In the genomic region with DNA sequence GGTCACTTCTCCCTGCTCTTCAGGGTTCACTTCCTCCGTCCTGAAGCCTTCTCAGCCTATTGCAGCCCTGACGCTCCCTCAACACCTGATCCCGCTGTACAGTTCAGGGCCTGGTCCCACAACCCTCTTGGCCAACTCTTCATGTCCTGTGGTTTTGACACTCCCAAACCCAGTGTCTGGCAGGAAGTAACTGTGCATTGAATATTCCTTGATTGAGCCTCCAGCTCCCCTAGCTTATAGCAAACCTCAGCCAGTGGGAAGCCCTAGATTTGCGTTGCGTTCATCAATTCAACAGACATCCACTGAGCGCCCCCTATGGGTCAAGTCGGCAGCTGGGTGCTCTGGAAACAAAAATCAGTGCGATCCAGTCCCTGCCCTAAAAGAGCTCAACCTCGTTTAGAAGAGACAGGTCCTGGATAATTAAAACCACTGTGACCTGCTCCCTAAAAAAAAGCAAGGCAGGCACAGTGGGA, we compare ENCODE assay signal across 8 cellular contexts. TPM values are rescaled to one million over a fixed set of nuclear protein-coding genes. Genes with fewer than 3 reads are reported as not detected.
DNase-seq lines count a peak whose midpoint lies in the region; ATAC-seq and TF ChIP-seq lines count a peak whose summit lies in the region.

No MANE protein-coding gene starts in this region.

- 31 to 38% (median 35%) methylated on average over 9 of the region's 9 CpGs for WGBS in adrenal gland, 4 donors
- 36 to 45% (median 41%) methylated on average over 9 of the region's 9 CpGs for whole genome bisulfite sequencing in psoas muscle, 3 donors

- H3K4me1 ChIP-seq in OCI-LY7 (ENCODE audit: insufficient read depth, low read length, poor library complexity, severe bottlenecking), result no peaks in the 10 kb centered on the region
- H3K4me1 ChIP-seq in adrenal gland (replicated peaks in 1 of 2), result no peaks in the 10 kb centered on the region
- peaks cover 5% of the 10 kb centered on the region for H3K4me1 ChIP-seq in left ventricle myocardium inferior
- peaks cover 4% of the 10 kb centered on the region for H3K4me1 ChIP-seq in psoas muscle

- DNase-seq in activated gamma-delta T cell treated with Interleukin-2 at 50 U/mL for 16 hours, result peak; percentile 26
- no peak for DNase-seq in activated gamma-delta T cell (lab: John Stamatoyannopoulos, UW)
- peak; percentile 49 for DNase-seq in OCI-LY7 (ENCODE audit: low spot score)
- DNase-seq in adrenal gland, result peak; percentile 61 to 86 (median 69)
- DNase-seq in left ventricle myocardium inferior, result peak; percentile 58
- peak; percentile 70 to 81 for DNase-seq in psoas muscle
- DNase-seq in NCI-H2081 treated with DMSO at 0.1 percent for 48 hours (lab: John Stamatoyannopoulos, UW), result no peak

- peak; percentile 63 to 83 (median 68) for ATAC-seq in psoas muscle
- no peak for ATAC-seq in HG03342 (IDR thresholded peaks at IDR 0.05; ENCODE audit: unreplicated experiment)

- TF ChIP-seq POLR2A in adrenal gland (IDR thresholded peaks at IDR 0.05), result no peak

- no peaks in the 10 kb centered on the region for H3K9me2 ChIP-seq in OCI-LY7 (ENCODE audit: insufficient read depth, low read length)

- H3K4me3 ChIP-seq in OCI-LY7 (ENCODE audit: low read depth, low read length, poor library complexity, severe bottlenecking) (no peak overlapping the region), adrenal gland (no peak overlapping the region), left ventricle myocardium inferior (no peak overlapping the region), psoas muscle (no peak overlapping the region)

- H3K9me3 ChIP-seq in OCI-LY7 (ENCODE audit: low read length) (no peaks in the 10 kb centered on the region), adrenal gland (replicated peaks in 1 of 3) (no peaks in the 10 kb centered on the region), left ventricle myocardium inferior (replicated peaks) (no peaks in the 10 kb centered on the region), psoas muscle (no peaks in the 10 kb centered on the region)

- H3K4me2 ChIP-seq in OCI-LY7 (ENCODE audit: low read length), result no peak overlapping the region

- POLR2A ChIA-PET in OCI-LY7 (lab: Charles Lee), result interaction anchor here (0.6 to 0.7 kb wide), 2 partner anchors 32 to 204 kb away, joined by 3 to 4 read pairs; no protein-coding TSS in a partner anchor

- H3K36me3 ChIP-seq in OCI-LY7 (ENCODE audit: insufficient read depth, low read length) (peaks cover 61% of the 10 kb centered on the region), adrenal gland (replicated peaks in 1 of 2) (peaks cover 0 to 41% of the 10 kb centered on the region in 2 donors), left ventricle myocardium inferior (peaks cover 56% of the 10 kb centered on the region), psoas muscle (ENCODE audit: insufficient read depth in 1 of 2, low read depth in 1 of 2) (peaks cover 4 to 87% of the 10 kb centered on the region in 2 donors)

- no peaks in the 10 kb centered on the region for H4K20me1 ChIP-seq in OCI-LY7 (ENCODE audit: insufficient read depth, low read length)

- no peaks in the 10 kb centered on the region for H3K79me2 ChIP-seq in OCI-LY7 (ENCODE audit: insufficient read depth, low read depth, low read length)

- H3K27me3 ChIP-seq in adrenal gland, result no peaks in the 10 kb centered on the region
- no peaks in the 10 kb centered on the region for H3K27me3 ChIP-seq in left ventricle myocardium inferior (ENCODE audit: low read depth)
- H3K27me3 ChIP-seq in psoas muscle (ENCODE audit: insufficient read depth in 3 of 3, low read length in 2 of 3), result no peaks in the 10 kb centered on the region

- no TSS peak for BruUV-seq in OCI-LY7 (replicated peaks; lab: Mats Ljungman, UMichigan)

- intact Hi-C loops in OCI-LY7 (cut with micrococcal nuclease; ENCODE audit: unreplicated experiment) (loop anchor here (1.0 kb wide), 1 partner anchor 47 kb away; no protein-coding TSS in a partner anchor), adrenal gland (cut with DNase I) (loop anchor here in 1 of 2 donors (10.0 kb wide), 1 partner anchor 47 kb away; no protein-coding TSS in a partner anchor), left ventricle myocardium inferior (cut with micrococcal nuclease) (loop anchor here (10.0 kb wide), 1 partner anchor 47 kb away; no protein-coding TSS in a partner anchor), psoas muscle (cut with DNase I) (loop anchor here in 1 of 2 donors (1.0 kb wide), 1 partner anchor 47 kb away; no protein-coding TSS in a partner anchor)

- CTCF ChIA-PET in OCI-LY7 (lab: Charles Lee; ENCODE audit: unreplicated experiment), result interaction anchor here (0.6 kb wide), 2 partner anchors 59 to 248 kb away, joined by 3 read pairs; no protein-coding TSS in a partner anchor

- no peak overlapping the region for H2AFZ ChIP-seq in OCI-LY7 (ENCODE audit: low read length)

- peak; percentile 91 for TF ChIP-seq CTCF in OCI-LY7 (conservative IDR thresholded peaks at IDR 0.05; ENCODE audit: low read length)
- TF ChIP-seq CTCF in adrenal gland (IDR thresholded peaks at IDR 0.05), result peak; percentile 65 to 71 (median 69)
- peak; percentile 82 for TF ChIP-seq CTCF in left ventricle myocardium inferior (IDR thresholded peaks at IDR 0.05; ENCODE audit: borderline replicate concordance)
- TF ChIP-seq CTCF in psoas muscle (IDR thresholded peaks at IDR 0.05), result peak; percentile 72

- no peak overlapping the region for H3K27ac ChIP-seq in OCI-LY7 (ENCODE audit: low read depth, low read length, poor library complexity, severe bottlenecking)
- H3K27ac ChIP-seq in adrenal gland, result no peak overlapping the region
- H3K27ac ChIP-seq in left ventricle myocardium inferior (replicated peaks), result no peak overlapping the region
- H3K27ac ChIP-seq in psoas muscle, result no peak overlapping the region

RNA-seq across cellular contexts. Expression of a gene that starts 13.5 kb away (rescaled TPM):
- total RNA-seq in OCI-LY7 (2014; rRNA removed; shearing (Covaris generic)), result 5.7 and 7.4 TPM in 2 replicates
- 8.3 and 8.7 TPM in 2 replicates for total RNA-seq in OCI-LY7 (2022)
- total RNA-seq in adrenal gland, result 1 to 10 TPM in 6 of 8 donors, under 1 TPM in 2; 0.48 to 5.6 (median 2.6) TPM
- polyA plus RNA-seq in adrenal gland, result 10 to 100 TPM in 1 of 3 donors, 1 to 10 TPM in 2; 1.1 to 34.9 (median 5.7) TPM
- 1.8 TPM for total RNA-seq in left ventricle myocardium inferior
- 1 to 10 TPM; 1.1 to 2.8 (median 1.9) TPM for total RNA-seq in psoas muscle
- 1 to 10 TPM in 1 of 3 donors, under 1 TPM in 2; 0.79 to 1.1 (median 0.90) TPM for polyA plus RNA-seq in psoas muscle

RNA-seq across cellular contexts. Expression of a gene that starts 24.9 kb away (rescaled TPM):
- not detected in 2 replicates for total RNA-seq in OCI-LY7 (2014; rRNA removed; shearing (Covaris generic))
- total RNA-seq in OCI-LY7 (2022) (not detected in 2 replicates), adrenal gland (not detected), left ventricle myocardium inferior (5.2 TPM), psoas muscle (1 to 10 TPM; 1.3 to 5.7 (median 3.4) TPM)
- polyA plus RNA-seq in adrenal gland (not detected), psoas muscle (1 to 10 TPM in 2 of 3 donors, under 1 TPM in 1; 0.12 to 5.7 (median 1.2) TPM)

RNA-seq across cellular contexts. Expression of a gene that starts 32.2 kb away (rescaled TPM):
- total RNA-seq in OCI-LY7 (2014; rRNA removed; shearing (Covaris generic)), result 27.2 and 34.6 TPM in 2 replicates
- total RNA-seq in OCI-LY7 (2022) (42.6 and 47.3 TPM in 2 replicates), adrenal gland (100 to 1,000 TPM in 1 of 8 donors, 10 to 100 TPM in 7; 17.5 to 121 (median 23.1) TPM), left ventricle myocardium inferior (14.5 TPM), psoas muscle (10 to 100 TPM; 12.3 to 22.4 (median 15.7) TPM)
- polyA plus RNA-seq in adrenal gland (10 to 100 TPM in 2 of 3 donors, 1 to 10 TPM in 1; 9.8 to 18.7 (median 17.3) TPM), psoas muscle (10 to 100 TPM in 1 of 3 donors, 1 to 10 TPM in 2; 6.8 to 14.5 (median 9.9) TPM)

RNA-seq across cellular contexts. Expression of a gene that starts 33.7 kb away (rescaled TPM):
- total RNA-seq in OCI-LY7 (2014; rRNA removed; shearing (Covaris generic)), result not detected in 2 replicates
- not detected in 2 replicates for total RNA-seq in OCI-LY7 (2022)
- total RNA-seq in adrenal gland, result 1 to 10 TPM; 1.3 to 9.2 (median 3.3) TPM
- 1 to 10 TPM; 1.4 to 7.0 (median 4.3) TPM for polyA plus RNA-seq in adrenal gland
- total RNA-seq in left ventricle myocardium inferior, result 12.9 TPM
- 1 to 10 TPM; 2.5 to 6.3 (median 3.2) TPM for total RNA-seq in psoas muscle
- 1 to 10 TPM; 2.6 to 3.0 (median 3.0) TPM for polyA plus RNA-seq in psoas muscle

RNA-seq across cellular contexts. Expression of a gene that starts 56.3 kb away (rescaled TPM):
- not detected in 2 replicates for total RNA-seq in OCI-LY7 (2014; rRNA removed; shearing (Covaris generic))
- total RNA-seq in OCI-LY7 (2022), result not detected in 2 replicates
- total RNA-seq in adrenal gland, result 1 to 10 TPM in 1 of 8 donors, under 1 TPM in 4, not detected in 3; 0.32 to 2.6 (median 0.55) TPM
- 1 to 10 TPM in 2 of 3 donors, under 1 TPM in 1; 0.40 to 3.1 (median 1.5) TPM for polyA plus RNA-seq in adrenal gland
- total RNA-seq in left ventricle myocardium inferior, result not detected
- total RNA-seq in psoas muscle, result not detected
- polyA plus RNA-seq in psoas muscle, result under 1 TPM in 2 of 3 donors, not detected in 1; 0.04 to 0.07 TPM

Comparison
In these comparisons a context has a peak if more than half of its experiments do, and no peak if none do; other contexts are left out.
1. DNase-seq: peak in activated gamma-delta T cell treated with Interleukin-2 at 50 U/mL for 16 hours (single experiment), OCI-LY7 (single experiment), adrenal gland (7 of 7), left ventricle myocardium inferior (single experiment) and psoas muscle (2 of 2); none in activated gamma-delta T cell (single experiment) and NCI-H2081 treated with DMSO at 0.1 percent for 48 hours (single experiment).
2. Peak in every context shown above with its lines, with median percentiles within 50 percentile points of each other: CTCF ChIP-seq.